Comparison of ENCODE assay signal across 17 cellular contexts in the genomic region with DNA sequence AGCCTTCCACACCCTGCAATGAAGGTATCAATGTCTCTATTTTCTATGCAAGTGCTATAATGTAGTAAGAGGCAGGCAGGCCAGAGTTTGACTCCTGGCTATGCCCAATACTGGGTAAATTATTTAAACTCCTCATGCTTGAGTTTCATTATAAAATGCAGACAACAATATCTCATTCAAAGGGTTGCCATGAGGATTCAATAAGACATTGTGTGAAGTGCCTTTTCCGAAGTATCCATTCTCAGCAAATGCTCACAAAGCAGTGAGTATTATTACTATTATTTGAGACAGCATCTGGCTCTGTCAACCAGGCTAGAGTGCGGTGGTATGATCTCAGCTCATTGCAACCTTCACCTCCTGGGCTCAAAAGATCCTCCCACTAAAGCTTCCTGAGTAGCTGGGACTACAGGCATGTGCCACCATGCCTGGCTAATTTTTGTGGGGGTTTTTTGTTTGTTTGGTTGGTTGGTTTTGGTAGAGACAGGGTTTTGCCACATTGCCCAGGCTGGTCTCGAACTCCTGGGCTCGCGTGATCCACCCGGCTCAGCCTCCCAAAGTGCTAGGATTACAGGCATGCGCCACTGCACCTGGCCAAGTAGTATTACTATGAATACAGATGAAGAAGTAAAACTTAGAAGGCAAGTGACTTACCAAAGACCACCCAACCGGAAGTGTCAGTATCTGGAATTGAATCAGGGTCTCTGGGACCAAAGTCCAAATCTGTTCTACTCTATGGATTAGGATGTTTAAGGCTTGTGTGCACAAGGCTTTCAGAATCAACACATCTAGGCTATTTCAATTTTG. TPM values are rescaled to one million over a fixed set of nuclear protein-coding genes. Genes with fewer than 3 reads are reported as not detected.
DNase-seq lines count a peak whose midpoint lies in the region; ATAC-seq lines count a peak whose summit lies in the region.
"Had no signal": no experiment of that assay in that cellular context is flagged by ENCODE, and none has a peak within 500 bp of the region (broad histone marks: within the 10 kb centered on the region; RNA-seq: fewer than 3 reads in every experiment).

No MANE protein-coding gene starts in this region.

- H3K9me3 Mint-ChIP-seq in activated CD4-positive, alpha-beta T cell treated with anti-CD3 and anti-CD28 coated beads, Interleukin-2, amount 10 ng/mL, durations not matched to agents 7 days and 5 days, result peaks cover 5% of the 10 kb centered on the region
- H3K9me3 Mint-ChIP-seq in activated CD4-positive, alpha-beta memory T cell treated with anti-CD3 and anti-CD28 coated beads, Interleukin-2, amount 10 ng/mL, durations not matched to agents 7 days and 5 days, result no peaks in the 10 kb centered on the region
- H3K9me3 Mint-ChIP-seq: CD14-positive monocyte had no signal

- no peak for ATAC-seq in left lobe of liver
- ATAC-seq: left lung had no signal

- H3K36me3 Mint-ChIP-seq in activated CD4-positive, alpha-beta T cell treated with anti-CD3 and anti-CD28 coated beads, Interleukin-2, amount 10 ng/mL, durations not matched to agents 7 days and 5 days (ENCODE audit: low read depth), result peaks cover 65% of the 10 kb centered on the region
- H3K36me3 Mint-ChIP-seq in activated CD4-positive, alpha-beta memory T cell treated with anti-CD3 and anti-CD28 coated beads, Interleukin-2, amount 10 ng/mL, durations not matched to agents 7 days and 5 days (ENCODE audit: low read depth), result peaks cover 88% of the 10 kb centered on the region

- H3K36me3 ChIP-seq in stomach smooth muscle (ENCODE audit: control insufficient read depth in 2 of 2, insufficient read depth in 2 of 2, low read length in 2 of 2), result peaks cover 4 to 5% of the 10 kb centered on the region in 2 donors
- H3K36me3 ChIP-seq: prostate gland, WERI-Rb-1 had no signal

- CTCF ChIA-PET in activated CD4-positive, alpha-beta T cell treated with anti-CD3 and anti-CD28 coated beads, Interleukin-2, amount 10 ng/mL, durations not matched to agents 7 days and 5 days (lab: Charles Lee), result interaction anchor here (0.7 kb wide), 2 partner anchors 14 to 98 kb away, joined by 3 to 4 read pairs; no protein-coding TSS in a partner anchor
- CTCF ChIA-PET in activated CD4-positive, alpha-beta memory T cell treated with anti-CD3 and anti-CD28 coated beads, Interleukin-2, amount 10 ng/mL, durations not matched to agents 7 days and 5 days (lab: Charles Lee), result interaction anchor here (2.1 kb wide), 1 partner anchor 13 kb away, joined by 7 read pairs; no protein-coding TSS in a partner anchor

- H3K27me3 ChIP-seq in stomach smooth muscle (ENCODE audit: control insufficient read depth in 1 of 2, insufficient read depth in 2 of 2, low read length in 2 of 2), result no peaks in the 10 kb centered on the region
- H3K27me3 ChIP-seq: left lung had no signal

- no peak for DNase-seq in activated CD4-positive, alpha-beta T cell treated with anti-CD3 and anti-CD28 coated beads, Interleukin-2, amount 10 ng/mL, durations not matched to agents 7 days and 5 days
- DNase-seq in activated CD4-positive, alpha-beta T cell treated with anti-CD3 and anti-CD28 coated beads for 48 hours, result no peak
- DNase-seq in activated CD4-positive, alpha-beta memory T cell treated with anti-CD3 and anti-CD28 coated beads, Interleukin-2, amount 10 ng/mL, durations not matched to agents 7 days and 5 days, result no peak
- DNase-seq in left lobe of liver (ENCODE audit: low spot score) (peak; percentile 26), NCI-H526 treated with DMSO at 0.1 percent for 48 hours (lab: John Stamatoyannopoulos, UW) (no peak), substantia nigra (lab: John Stamatoyannopoulos, UW) (no peak), NK-92 (lab: John Stamatoyannopoulos, UW; ENCODE audit: unreplicated experiment) (no peak)
- DNase-seq: DND-41, left lung, NCI-H1417, NCI-H2171 treated with DMSO at 0.1 percent for 48 hours, SW 1271, trophoblast cell, WERI-Rb-1 had no signal

- H3K9ac ChIP-seq in stomach smooth muscle (ENCODE audit: low read length in 2 of 2), result peak overlapping the region in 1 of 2 donors; percentile 23

- peaks cover 55% of the 10 kb centered on the region for H3K4me1 ChIP-seq in stomach smooth muscle (ENCODE audit: control insufficient read depth, insufficient read depth, low read length)
- H3K4me1 ChIP-seq: prostate gland had no signal

- peaks cover 77% of the 10 kb centered on the region for H3K4me1 Mint-ChIP-seq in activated CD4-positive, alpha-beta T cell treated with anti-CD3 and anti-CD28 coated beads, Interleukin-2, amount 10 ng/mL, durations not matched to agents 7 days and 5 days
- H3K4me1 Mint-ChIP-seq in activated CD4-positive, alpha-beta memory T cell treated with anti-CD3 and anti-CD28 coated beads, Interleukin-2, amount 10 ng/mL, durations not matched to agents 7 days and 5 days, result peaks cover 87% of the 10 kb centered on the region

- no peaks in the 10 kb centered on the region for H3K9me3 ChIP-seq in stomach smooth muscle (ENCODE audit: control insufficient read depth in 2 of 2, low read length in 2 of 2)
- H3K9me3 ChIP-seq: left lung, prostate gland had no signal

- H3K27ac ChIP-seq in stomach smooth muscle (ENCODE audit: low read length) (peak overlapping the region; percentile 37), substantia nigra (ENCODE audit: low read depth, low read length, poor library complexity, severe bottlenecking) (no peak overlapping the region)
- H3K27ac ChIP-seq: prostate gland, WERI-Rb-1 had no signal

- POLR2A ChIA-PET in activated CD4-positive, alpha-beta T cell treated with anti-CD3 and anti-CD28 coated beads, Interleukin-2, amount 10 ng/mL, durations not matched to agents 7 days and 5 days (lab: Charles Lee), result no interaction called here
- POLR2A ChIA-PET in activated CD4-positive, alpha-beta memory T cell treated with anti-CD3 and anti-CD28 coated beads, Interleukin-2, amount 10 ng/mL, durations not matched to agents 7 days and 5 days (lab: Charles Lee), result interaction anchor here (0.6 to 3.2 kb wide), 4 partner anchors 11 to 395 kb away, joined by 3 to 19 read pairs (median 10); no protein-coding TSS in a partner anchor

- no peak overlapping the region for H3K4me3 ChIP-seq in stomach smooth muscle (ENCODE audit: low read length in 2 of 2)
- H3K4me3 ChIP-seq: left lung, prostate gland had no signal

- no peak overlapping the region for H3K4me3 Mint-ChIP-seq in activated CD4-positive, alpha-beta T cell treated with anti-CD3 and anti-CD28 coated beads, Interleukin-2, amount 10 ng/mL, durations not matched to agents 7 days and 5 days
- no peak overlapping the region for H3K4me3 Mint-ChIP-seq in activated CD4-positive, alpha-beta memory T cell treated with anti-CD3 and anti-CD28 coated beads, Interleukin-2, amount 10 ng/mL, durations not matched to agents 7 days and 5 days
- H3K4me3 Mint-ChIP-seq: CD14-positive monocyte had no signal

- no peaks in the 10 kb centered on the region for H3K27me3 Mint-ChIP-seq in activated CD4-positive, alpha-beta T cell treated with anti-CD3 and anti-CD28 coated beads, Interleukin-2, amount 10 ng/mL, durations not matched to agents 7 days and 5 days
- H3K27me3 Mint-ChIP-seq in activated CD4-positive, alpha-beta memory T cell treated with anti-CD3 and anti-CD28 coated beads, Interleukin-2, amount 10 ng/mL, durations not matched to agents 7 days and 5 days, result no peaks in the 10 kb centered on the region

- H3K27ac Mint-ChIP-seq in activated CD4-positive, alpha-beta T cell treated with anti-CD3 and anti-CD28 coated beads, Interleukin-2, amount 10 ng/mL, durations not matched to agents 7 days and 5 days, result peak overlapping the region; percentile 51
- peak overlapping the region; percentile 67 for H3K27ac Mint-ChIP-seq in activated CD4-positive, alpha-beta memory T cell treated with anti-CD3 and anti-CD28 coated beads, Interleukin-2, amount 10 ng/mL, durations not matched to agents 7 days and 5 days

RNA-seq across cellular contexts. Expression of a gene that starts 18.8 kb away (rescaled TPM):
- 100 to 1,000 TPM; 118 to 127 TPM for total RNA-seq in activated CD4-positive, alpha-beta T cell treated with anti-CD3 and anti-CD28 coated beads, Interleukin-2, amount 10 ng/mL, durations not matched to agents 7 days and 5 days
- 100 to 1,000 TPM; 309 to 313 TPM for total RNA-seq in activated CD4-positive, alpha-beta memory T cell treated with anti-CD3 and anti-CD28 coated beads, Interleukin-2, amount 10 ng/mL, durations not matched to agents 7 days and 5 days
- 2.9 TPM for total RNA-seq in left lobe of liver

Comparison
In these comparisons a context has a peak if more than half of its experiments do, and no peak if none do; other contexts are left out.
1. RNA of a gene that starts 18.8 kb away (total RNA-seq): 309 to 313 TPM in activated CD4-positive, alpha-beta memory T cell treated with anti-CD3 and anti-CD28 coated beads, Interleukin-2, amount 10 ng/mL, durations not matched to agents 7 days and 5 days and 118 to 127 TPM in activated CD4-positive, alpha-beta T cell treated with anti-CD3 and anti-CD28 coated beads, Interleukin-2, amount 10 ng/mL, durations not matched to agents 7 days and 5 days; 2.9 TPM in left lobe of liver (single experiment); every median in the first group is over 10 times any median in the second.